Comparison of ENCODE assay signal across 21 cellular contexts in genomic region chr2:100782376-100782878, GRCh38. TPM values are rescaled to one million over a fixed set of nuclear protein-coding genes. Genes with fewer than 3 reads are reported as not detected.
"Had no signal": no experiment of that assay in that cellular context is flagged by ENCODE, and none has a peak within 500 bp of the region (broad histone marks: within the 10 kb centered on the region; RNA-seq: fewer than 3 reads in every experiment).

No MANE protein-coding gene starts in this region.

- H3K36me3 ChIP-seq: left lung, pancreas, right atrium auricular region, upper lobe of left lung had no signal

- H3K27ac ChIP-seq: left lung, psoas muscle, right atrium auricular region, upper lobe of left lung had no signal

- H3K4me3 ChIP-seq: left lung, lung, pancreas, psoas muscle, right atrium auricular region, upper lobe of left lung had no signal

- DNase-seq: activated CD4-positive, alpha-beta memory T cell treated with anti-CD3 and anti-CD28 coated beads, Interleukin-2, amount 10 ng/mL, durations not matched to agents 7 days and 5 days; activated CD4-positive, alpha-beta T cell treated with anti-CD3 and anti-CD28 coated beads for 4 hours; activated CD4-positive, CD25-positive, alpha-beta regulatory T cell; activated CD8-positive, alpha-beta memory T cell treated with anti-CD3 and anti-CD28 coated beads, Interleukin-2, amount 10 ng/mL, durations not matched to agents 7 days and 5 days; activated gamma-delta T cell; activated naive CD4-positive, alpha-beta T cell treated with anti-CD3 and anti-CD28 coated beads, Interleukin-2, amount 50 U/mL, for 16 hours; activated naive CD8-positive, alpha-beta T cell treated with anti-CD3 and anti-CD28 coated beads, Interleukin-2, amount 50 U/mL, for 24 hours; cortex of kidney; erythroblast; foreskin fibroblast; immature natural killer cell; left lung; naive thymus-derived CD8-positive, alpha-beta T cell; pancreas; psoas muscle; stimulated activated CD4-positive, alpha-beta T cell treated with anti-CD3 and anti-CD28 coated beads, Interleukin-4, amount 100 ng/mL, for 4 hours; stimulated activated naive CD8-positive, alpha-beta T cell treated with anti-CD3 and anti-CD28 coated beads, Interleukin-15, Interleukin-2, amounts not matched to agents 100 U/mL and 50 U/mL, for 24 hours; T1000; upper lobe of left lung had no signal

- FAIRE-seq: pancreas had no signal

- H3K4me1 ChIP-seq: pancreas, psoas muscle had no signal

- H3K27me3 ChIP-seq: left lung, pancreas, right atrium auricular region, upper lobe of left lung had no signal

- H3K9me3 ChIP-seq: left lung, pancreas, psoas muscle, right atrium auricular region, upper lobe of left lung had no signal

- ATAC-seq: activated CD8-positive, alpha-beta memory T cell treated with anti-CD3 and anti-CD28 coated beads, Interleukin-2, amount 10 ng/mL, durations not matched to agents 7 days and 5 days; activated naive CD8-positive, alpha-beta T cell treated with anti-CD3 and anti-CD28 coated beads, Interleukin-2, amount 50 U/mL, for 24 hours; left lung; naive thymus-derived CD8-positive, alpha-beta T cell; pancreas; psoas muscle; stimulated activated naive CD8-positive, alpha-beta T cell treated with anti-CD3 and anti-CD28 coated beads, Interleukin-15, Interleukin-2, amounts not matched to agents 100 U/mL and 50 U/mL, for 24 hours had no signal

RNA-seq across cellular contexts. Expression of gene NPAS2, which starts 37.5 kb away (rescaled TPM):
- polyA plus RNA-seq: immature natural killer cell had no signal
